In the genomic region with DNA sequence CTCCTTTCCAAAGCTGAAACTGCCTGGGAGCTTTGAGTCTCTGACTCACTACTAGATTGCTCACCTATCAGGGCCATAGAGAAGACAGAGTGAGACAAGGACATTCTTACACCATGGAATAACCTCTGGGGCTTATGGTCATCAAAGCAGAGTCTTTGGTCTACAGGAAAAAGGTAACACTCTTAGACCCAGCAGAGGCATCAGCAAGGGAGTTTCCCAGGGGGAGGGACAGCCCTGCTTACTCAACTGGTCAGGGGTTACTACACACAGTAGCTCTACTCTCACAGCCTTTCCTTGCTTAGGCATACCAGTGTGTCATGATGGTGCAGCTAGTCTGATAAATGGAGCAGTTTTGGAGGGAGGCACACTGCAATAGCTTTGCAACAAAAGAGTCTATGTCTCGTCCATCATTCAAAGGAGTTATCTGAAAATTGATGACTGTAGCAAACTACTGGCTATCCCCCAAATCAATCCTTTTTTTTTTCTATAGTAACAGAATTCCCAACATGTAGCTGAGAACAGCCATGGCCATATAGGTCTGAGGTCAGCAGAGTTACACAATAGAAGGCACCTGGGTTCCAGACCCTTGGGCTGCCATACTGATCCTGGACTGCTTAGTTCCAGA, we compare ENCODE assay signal across 9 cellular contexts. TPM values are rescaled to one million over a fixed set of nuclear protein-coding genes. Genes with fewer than 3 reads are reported as not detected.
DNase-seq lines count a peak whose midpoint lies in the region; ATAC-seq and TF ChIP-seq lines count a peak whose summit lies in the region.
"Had no signal": no experiment of that assay in that cellular context is flagged by ENCODE, and none has a peak within 500 bp of the region (broad histone marks: within the 10 kb centered on the region; RNA-seq: fewer than 3 reads in every experiment).

No MANE protein-coding gene starts in this region.

- H3K4me1 ChIP-seq in ascending aorta (peaks cover 18 to 65% of the 10 kb centered on the region in 2 donors), mesodermal cell (ENCODE audit: control insufficient read depth, insufficient read depth, low read length, poor library complexity, severe bottlenecking) (peaks cover 40% of the 10 kb centered on the region)

- intact Hi-C loops in ascending aorta (cut with DNase I): loop anchor here (2.0 kb wide), 3 partner anchors 101 to 445 kb away; a partner anchor contains a TSS

- no peak overlapping the region for H3K4me3 ChIP-seq in ascending aorta
- H3K4me3 ChIP-seq in mesodermal cell (ENCODE audit: extremely low read depth, insufficient read depth, low read length, poor library complexity, severe bottlenecking): no peak overlapping the region

- H3K27me3 ChIP-seq in ascending aorta: no peaks in the 10 kb centered on the region

- no peak for TF ChIP-seq CTCF in ascending aorta (IDR thresholded peaks at IDR 0.05)

- DNase-seq in AG20443 (ENCODE audit: low spot score): peak; percentile 71
- peak in 1 of 2 donors; percentile 74 for DNase-seq in ascending aorta (ENCODE audit: low spot score in 2 of 2)
- no peak for DNase-seq in NCI-H1436 treated with DMSO at 0.1 percent for 48 hours (lab: John Stamatoyannopoulos, UW)
- DNase-seq in NCI-H1417 (lab: John Stamatoyannopoulos, UW): no peak

- H3K9me3 ChIP-seq in ascending aorta: no peaks in the 10 kb centered on the region
- no peaks in the 10 kb centered on the region for H3K9me3 ChIP-seq in mesodermal cell (ENCODE audit: control insufficient read depth, low read length)

- no peaks in the 10 kb centered on the region for H3K36me3 ChIP-seq in ascending aorta
- no peaks in the 10 kb centered on the region for H3K36me3 ChIP-seq in mesodermal cell (ENCODE audit: control insufficient read depth, insufficient read depth, low read length)

- ATAC-seq in GM19035 (IDR thresholded peaks at IDR 0.05; ENCODE audit: unreplicated experiment) (peak; percentile 69), HG03139 (IDR thresholded peaks at IDR 0.05; ENCODE audit: unreplicated experiment) (peak; percentile 69), GM19328 (IDR thresholded peaks at IDR 0.05; ENCODE audit: unreplicated experiment) (no peak)

- H3K27ac ChIP-seq in ascending aorta (peak overlapping the region; percentile 88 to 96), mesodermal cell (ENCODE audit: low read depth, low read length, severe bottlenecking) (peak overlapping the region; percentile 81)
- H3K27ac ChIP-seq: HL-60 had no signal

- WGBS in mesodermal cell (ENCODE audit: insufficient coverage in 2 of 2), 2 experiments: 80% methylated on average over 1 of the region's 1 CpG; no CpG with 5 or more reads in 1 of the 2 experiments

RNA-seq across cellular contexts. Expression of a gene that starts 22.4 kb away (rescaled TPM):
- total RNA-seq in ascending aorta: 4.0 TPM
- polyA plus RNA-seq in mesodermal cell (2013, experiment 1 of 2): 0.29 TPM
- polyA plus RNA-seq in mesodermal cell (2013, experiment 2 of 2): not detected
